1 cellular context compared by ENCODE assay signal in genomic region chr4:129046055-129046959, GRCh38.
TF ChIP-seq lines count a peak whose summit lies in the region.

No MANE protein-coding gene starts in this region.

TF ChIP-seq in K562, 482 proteins besides CTCF, POLR2A, EP300 and RAD21 (continued from another document):
- TF ChIP-seq ZNF318 (IDR thresholded peaks at IDR 0.05; ENCODE audit: borderline replicate concordance in 1 of 2, low read depth in 1 of 2) (no peak), CBFB (CRISPR knock-in tag; IDR thresholded peaks at IDR 0.05) (no peak), ZHX1 (conservative IDR thresholded peaks at IDR 0.05; ENCODE audit: low read length) (no peak), ERF (CRISPR knock-in tag; IDR thresholded peaks at IDR 0.05) (no peak), MTA2 (IDR thresholded peaks at IDR 0.05; ENCODE audit: low read depth) (no peak), ELK1 (CRISPR knock-in tag; IDR thresholded peaks at IDR 0.05) (no peak), ZNF511 (CRISPR knock-in tag; IDR thresholded peaks at IDR 0.05) (no peak), RBM25 (IDR thresholded peaks at IDR 0.05; ENCODE audit: low read depth, low read length, severe bottlenecking) (peak; percentile 74), THRA (IDR thresholded peaks at IDR 0.05) (no peak), TRIM25 (IDR thresholded peaks at IDR 0.05; ENCODE audit: borderline replicate concordance) (no peak), ZNF766 (CRISPR knock-in tag; conservative IDR thresholded peaks at IDR 0.05) (no peak)
